In genomic region chr20:61922411-61922810, GRCh38 we compare ENCODE assay signal across 17 cellular contexts.
DNase-seq lines count a peak whose midpoint lies in the region; ATAC-seq, FAIRE-seq and TF ChIP-seq lines count a peak whose summit lies in the region.
"Had no signal": no experiment of that assay in that cellular context is flagged by ENCODE, and none has a peak within 500 bp of the region (broad histone marks: within the 10 kb centered on the region; RNA-seq: fewer than 3 reads in every experiment).

No MANE protein-coding gene starts in this region.

- TF ChIP-seq CTCF in CD14-positive monocyte (IDR thresholded peaks at IDR 0.05) (no peak), kidney (IDR thresholded peaks at IDR 0.05; ENCODE audit: borderline replicate concordance, extremely low read depth, insufficient read depth) (no peak), progenitor cell of endocrine pancreas (IDR thresholded peaks at IDR 0.05; ENCODE audit: unreplicated experiment) (no peak), gastroesophageal sphincter (IDR thresholded peaks at IDR 0.05) (no peak), HFFc6 (IDR thresholded peaks at IDR 0.05) (no peak)

- TF ChIP-seq POLR2A in gastroesophageal sphincter (IDR thresholded peaks at IDR 0.05), result no peak

- no peak overlapping the region for H3K4me3 Mint-ChIP-seq in CD14-positive monocyte
- no peak overlapping the region for H3K4me3 Mint-ChIP-seq in progenitor cell of endocrine pancreas (ENCODE audit: low read depth)
- no peak overlapping the region for H3K4me3 Mint-ChIP-seq in HFFc6
- H3K4me3 Mint-ChIP-seq: B cell; CD4-positive, alpha-beta memory T cell had no signal

- H3K27ac Mint-ChIP-seq in CD14-positive monocyte (no peak overlapping the region), progenitor cell of endocrine pancreas (peak overlapping the region; percentile 64), HFFc6 (no peak overlapping the region)
- H3K27ac Mint-ChIP-seq: B cell; CD4-positive, alpha-beta memory T cell had no signal

- DNase-seq in CD14-positive monocyte (ENCODE audit: low spot score) (peak; percentile 14), RPMI8226 (peak; percentile 78), kidney (peak; percentile 4), progenitor cell of endocrine pancreas (ENCODE audit: low spot score, unreplicated experiment) (no peak), NCI-H446 treated with DMSO at 0.1 percent for 48 hours (lab: John Stamatoyannopoulos, UW) (no peak), HFFc6 (no peak)
- DNase-seq: C1 segment of cervical spinal cord; CD4-positive, alpha-beta memory T cell; DMS79; GM23248 had no signal

- no peaks in the 10 kb centered on the region for H3K9me3 ChIP-seq in kidney (ENCODE audit: control insufficient read depth in 1 of 2, low read length in 2 of 2)
- H3K9me3 ChIP-seq in gastroesophageal sphincter, result no peaks in the 10 kb centered on the region

- intact Hi-C loops in CD14-positive monocyte (cut with micrococcal nuclease) (no loop called here), kidney (cut with DNase I) (no loop called here)

- no peak for TF ChIP-seq EP300 in gastroesophageal sphincter (IDR thresholded peaks at IDR 0.05)

- WGBS in gastroesophageal sphincter (ENCODE audit: low coverage in 1 of 2), 2 donors, result 74% methylated on average over 8 of the region's 8 CpGs; no CpG with 5 or more reads in 1 of the 2 donors

- H3K36me3 Mint-ChIP-seq in CD14-positive monocyte (no peaks in the 10 kb centered on the region), progenitor cell of endocrine pancreas (ENCODE audit: insufficient read depth) (no peaks in the 10 kb centered on the region), HFFc6 (ENCODE audit: low read depth) (no peaks in the 10 kb centered on the region; the same call in 1 of the 2 replicates)
- H3K36me3 Mint-ChIP-seq: CD4-positive, alpha-beta memory T cell had no signal

- H3K9ac ChIP-seq in kidney (ENCODE audit: low read length in 2 of 2), result no peak overlapping the region
- H3K9ac ChIP-seq: GM23248 had no signal

- no peak overlapping the region for H3K27ac ChIP-seq in kidney (ENCODE audit: low read depth in 2 of 2, low read length in 2 of 2)
- H3K27ac ChIP-seq in gastroesophageal sphincter, result no peak overlapping the region
- H3K27ac ChIP-seq: GM23248 had no signal

- H3K4me1 ChIP-seq in kidney (ENCODE audit: control insufficient read depth in 1 of 2, insufficient read depth in 1 of 2, low read depth in 1 of 2, low read length in 2 of 2) (no peaks in the 10 kb centered on the region), gastroesophageal sphincter (no peaks in the 10 kb centered on the region)

- no peak for FAIRE-seq in kidney (lab: Jason Lieb, UNC)
- FAIRE-seq: A204.1, GM12878, GM18507, H54 had no signal

- no peaks in the 10 kb centered on the region for H3K36me3 ChIP-seq in kidney (ENCODE audit: control insufficient read depth in 1 of 2, insufficient read depth in 2 of 2, low read length in 2 of 2)
- no peaks in the 10 kb centered on the region for H3K36me3 ChIP-seq in gastroesophageal sphincter

- no peak for ATAC-seq in gastroesophageal sphincter
- ATAC-seq: GM12878, HCT116 had no signal

- no peak overlapping the region for H3K4me3 ChIP-seq in kidney (ENCODE audit: low read length in 2 of 2)
- no peak overlapping the region for H3K4me3 ChIP-seq in gastroesophageal sphincter
- H3K4me3 ChIP-seq: GM12878, GM23248 had no signal

- H3K9me3 Mint-ChIP-seq in CD14-positive monocyte, result peaks cover 2 to 21% (median 19%) of the 10 kb centered on the region in 7 donors
- H3K9me3 Mint-ChIP-seq in progenitor cell of endocrine pancreas (ENCODE audit: low read depth), result peaks cover 3% of the 10 kb centered on the region
- peaks cover 14% of the 10 kb centered on the region for H3K9me3 Mint-ChIP-seq in HFFc6

- H3K4me1 Mint-ChIP-seq in CD14-positive monocyte (no peaks in the 10 kb centered on the region), progenitor cell of endocrine pancreas (ENCODE audit: low read depth) (peaks cover 1% of the 10 kb centered on the region), HFFc6 (ENCODE audit: low read depth) (peaks cover 7% of the 10 kb centered on the region; the same call in 1 of the 2 replicates)
- H3K4me1 Mint-ChIP-seq: B cell; CD4-positive, alpha-beta memory T cell had no signal

- H3K27me3 Mint-ChIP-seq in CD14-positive monocyte (ENCODE audit: low read depth in 3 of 3) (peaks cover 0 to 4% (median 3%) of the 10 kb centered on the region in 3 donors), progenitor cell of endocrine pancreas (no peaks in the 10 kb centered on the region), HFFc6 (ENCODE audit: insufficient read depth) (peaks cover 6% of the 10 kb centered on the region; the same call in 1 of the 2 replicates)

- H3K27me3 ChIP-seq in gastroesophageal sphincter, result peaks cover 32% of the 10 kb centered on the region

Comparison
In these comparisons a context has a peak if more than half of its experiments do, and no peak if none do; other contexts are left out.
1. DNase-seq: peak in CD14-positive monocyte (single experiment), RPMI8226 (single experiment) and kidney (single experiment); none in progenitor cell of endocrine pancreas (single experiment), NCI-H446 treated with DMSO at 0.1 percent for 48 hours (single experiment) and HFFc6 (single experiment).